In genomic region chr22:41966607-41967240, GRCh38 we compare ENCODE assay signal across 1 cellular context.
TF ChIP-seq lines count a peak whose summit lies in the region.

No MANE protein-coding gene starts in this region.

TF ChIP-seq in GM23338, 12 proteins besides CTCF, POLR2A, EP300 and RAD21 (continued from another document):
- TF ChIP-seq ETS1 (IDR thresholded peaks at IDR 0.05): no peak
- TF ChIP-seq ZNF331 (CRISPR knock-in tag; IDR thresholded peaks at IDR 0.05; ENCODE audit: low read depth): no peak
- no peak for TF ChIP-seq EZH2phosphoT487 (IDR thresholded peaks at IDR 0.05; ENCODE audit: unreplicated experiment)
- TF ChIP-seq EZH2 (IDR thresholded peaks at IDR 0.05; ENCODE audit: low read depth, unreplicated experiment): no peak
- TF ChIP-seq ZNF114 (CRISPR knock-in tag; IDR thresholded peaks at IDR 0.05): no peak
- no peak for TF ChIP-seq ZNF462 (CRISPR knock-in tag; IDR thresholded peaks at IDR 0.05)
- TF ChIP-seq NANOG (IDR thresholded peaks at IDR 0.05; ENCODE audit: borderline replicate concordance): no peak
- no peak for TF ChIP-seq CREB1 (CRISPR knock-in tag; IDR thresholded peaks at IDR 0.05; ENCODE audit: low read depth)
- TF ChIP-seq STAT1 (IDR thresholded peaks at IDR 0.05; ENCODE audit: unreplicated experiment): no peak
- TF ChIP-seq JUNB (IDR thresholded peaks at IDR 0.05; ENCODE audit: unreplicated experiment): no peak
